11 cellular contexts compared by ENCODE assay signal in genomic region chr4:94410678-94411206, GRCh38. TPM values are rescaled to one million over a fixed set of nuclear protein-coding genes. Genes with fewer than 3 reads are reported as not detected.
DNase-seq lines count a peak whose midpoint lies in the region; ATAC-seq and TF ChIP-seq lines count a peak whose summit lies in the region.
"Had no signal": no experiment of that assay in that cellular context is flagged by ENCODE, and none has a peak within 500 bp of the region (broad histone marks: within the 10 kb centered on the region; RNA-seq: fewer than 3 reads in every experiment).

No MANE protein-coding gene starts in this region.

- H3K4me1 Mint-ChIP-seq in endodermal cell: peaks cover 33% of the 10 kb centered on the region
- H3K4me1 Mint-ChIP-seq in activated T-helper 1 cell treated with anti-CD3 and anti-CD28 coated beads, Interleukin-12 subunit alpha, Interleukin-12 subunit beta, Interleukin-2, Interleukin-4 antibody, amounts not matched to agents 30 ng/mL and 10 ng/mL and 1 ng/mL, durations not matched to agents 14 hours and 24 hours and 36 hours (ENCODE audit: low read depth): no peaks in the 10 kb centered on the region

- DNase-seq in ELF-1 (ENCODE audit: low read depth, low spot score) (peak; percentile 20), heart left ventricle (peak; percentile 54 to 89 (median 71)), sigmoid colon (peak; percentile 91), endodermal cell (no peak)
- no peak for DNase-seq in activated T-helper 1 cell treated with anti-CD3 and anti-CD28 coated beads, Interleukin-12 subunit alpha, Interleukin-12 subunit beta, Interleukin-2, Interleukin-4 antibody, amounts not matched to agents 30 ng/mL and 10 ng/mL and 1 ng/mL, durations not matched to agents 14 hours and 24 hours and 36 hours (ENCODE audit: low spot score)
- DNase-seq: Calu3 had no signal

- 44 to 69% (median 51%) methylated on average over 10 of the region's 10 CpGs for WGBS in heart left ventricle, 4 donors
- WGBS in sigmoid colon, 2 donors: 90 to 94% methylated on average over 10 of the region's 10 CpGs
- 93 to 100% methylated on average over 6 to 10 of the region's 10 CpGs for WGBS in endodermal cell (ENCODE audit: insufficient coverage in 1 of 2, insufficient read length in 1 of 2), 2 experiments

- intact Hi-C loops in heart left ventricle (cut with DNase I): loop anchor here in 5 of 10 donors (1.0 to 5.0 kb wide), 3 partner anchors 32 to 42 kb away; partner anchors contain the start of gene PDLIM5 (in 2 of the 5)
- intact Hi-C loops in sigmoid colon (cut with DNase I): loop anchor here (10.0 kb wide), 1 partner anchor 94 kb away; no protein-coding TSS in a partner anchor
- intact Hi-C loops in activated T-helper 1 cell treated with anti-CD3 and anti-CD28 coated beads, Interleukin-12 subunit alpha, Interleukin-12 subunit beta, Interleukin-2, Interleukin-4 antibody, amounts not matched to agents 30 ng/mL and 10 ng/mL and 1 ng/mL, durations not matched to agents 14 hours and 24 hours and 36 hours (cut with micrococcal nuclease): no loop called here

- H3K4me1 ChIP-seq in heart left ventricle (peaks cover 4 to 66% (median 30%) of the 10 kb centered on the region in 12 donors), sigmoid colon (peaks cover 0 to 58% (median 38%) of the 10 kb centered on the region in 4 donors), endodermal cell (ENCODE audit: control insufficient read depth, insufficient read depth, low read length) (peaks cover 7% of the 10 kb centered on the region)

- H3K4me3 ChIP-seq in heart left ventricle (peak overlapping the region in 1 of 12 donors; percentile 2), sigmoid colon (no peak overlapping the region), endodermal cell (ENCODE audit: low read length) (no peak overlapping the region)

- peak in 1 of 4 donors; percentile 43 for TF ChIP-seq EP300 in sigmoid colon (IDR thresholded peaks at IDR 0.05)

- no peaks in the 10 kb centered on the region for H3K9me3 ChIP-seq in heart left ventricle
- no peaks in the 10 kb centered on the region for H3K9me3 ChIP-seq in sigmoid colon
- peaks cover 3% of the 10 kb centered on the region for H3K9me3 ChIP-seq in endodermal cell (ENCODE audit: control insufficient read depth, low read length)

- no peaks in the 10 kb centered on the region for H3K27me3 ChIP-seq in heart left ventricle
- no peaks in the 10 kb centered on the region for H3K27me3 ChIP-seq in sigmoid colon
- no peaks in the 10 kb centered on the region for H3K27me3 ChIP-seq in endodermal cell (ENCODE audit: control insufficient read depth, insufficient read depth, low read length, poor library complexity, severe bottlenecking)

- no peak overlapping the region for H3K27ac Mint-ChIP-seq in endodermal cell
- no peak overlapping the region for H3K27ac Mint-ChIP-seq in activated T-helper 1 cell treated with anti-CD3 and anti-CD28 coated beads, Interleukin-12 subunit alpha, Interleukin-12 subunit beta, Interleukin-2, Interleukin-4 antibody, amounts not matched to agents 30 ng/mL and 10 ng/mL and 1 ng/mL, durations not matched to agents 14 hours and 24 hours and 36 hours
- H3K27ac Mint-ChIP-seq: activated naive CD8-positive, alpha-beta T cell had no signal

- no peak overlapping the region for H3K9ac ChIP-seq in endodermal cell (ENCODE audit: extremely low read depth, low read length, poor library complexity, severe bottlenecking)
- H3K9ac ChIP-seq: KMS-11 had no signal

- TF ChIP-seq CTCF in VCaP (conservative IDR thresholded peaks at IDR 0.05) (no peak), heart left ventricle (IDR thresholded peaks at IDR 0.05) (no peak), sigmoid colon (IDR thresholded peaks at IDR 0.05) (no peak), endodermal cell (conservative IDR thresholded peaks at IDR 0.05) (no peak)

- H3K4me3 Mint-ChIP-seq in endodermal cell: no peak overlapping the region
- H3K4me3 Mint-ChIP-seq in activated T-helper 1 cell treated with anti-CD3 and anti-CD28 coated beads, Interleukin-12 subunit alpha, Interleukin-12 subunit beta, Interleukin-2, Interleukin-4 antibody, amounts not matched to agents 30 ng/mL and 10 ng/mL and 1 ng/mL, durations not matched to agents 14 hours and 24 hours and 36 hours: no peak overlapping the region
- H3K4me3 Mint-ChIP-seq: activated naive CD8-positive, alpha-beta T cell had no signal

- H3K36me3 Mint-ChIP-seq in endodermal cell (ENCODE audit: low read depth): peaks cover 2% of the 10 kb centered on the region
- H3K36me3 Mint-ChIP-seq in activated T-helper 1 cell treated with anti-CD3 and anti-CD28 coated beads, Interleukin-12 subunit alpha, Interleukin-12 subunit beta, Interleukin-2, Interleukin-4 antibody, amounts not matched to agents 30 ng/mL and 10 ng/mL and 1 ng/mL, durations not matched to agents 14 hours and 24 hours and 36 hours (ENCODE audit: low read depth): no peaks in the 10 kb centered on the region
- H3K36me3 Mint-ChIP-seq: activated naive CD8-positive, alpha-beta T cell had no signal

- H3K27ac ChIP-seq in VCaP (peak overlapping the region; percentile 75), heart left ventricle (peak overlapping the region; percentile 66 to 94 (median 83)), sigmoid colon (peak overlapping the region; percentile 56 to 81 (median 70)), endodermal cell (ENCODE audit: low read depth, low read length) (no peak overlapping the region)
- H3K27ac ChIP-seq: KMS-11 had no signal

- peak; percentile 59 to 86 (median 80) for ATAC-seq in heart left ventricle
- ATAC-seq in HG03108 (IDR thresholded peaks at IDR 0.05; ENCODE audit: unreplicated experiment): no peak
- no peak for ATAC-seq in GM21447 (IDR thresholded peaks at IDR 0.05; ENCODE audit: unreplicated experiment)

- H3K36me3 ChIP-seq in heart left ventricle (no peaks in the 10 kb centered on the region), sigmoid colon (no peaks in the 10 kb centered on the region), endodermal cell (ENCODE audit: control insufficient read depth, insufficient read depth, low read length) (no peaks in the 10 kb centered on the region)

- H3K9me3 Mint-ChIP-seq in endodermal cell: peaks cover 5% of the 10 kb centered on the region
- no peaks in the 10 kb centered on the region for H3K9me3 Mint-ChIP-seq in activated T-helper 1 cell treated with anti-CD3 and anti-CD28 coated beads, Interleukin-12 subunit alpha, Interleukin-12 subunit beta, Interleukin-2, Interleukin-4 antibody, amounts not matched to agents 30 ng/mL and 10 ng/mL and 1 ng/mL, durations not matched to agents 14 hours and 24 hours and 36 hours

- TF ChIP-seq POLR2A in heart left ventricle (IDR thresholded peaks at IDR 0.05): peak in 1 of 2 donors; percentile 37
- TF ChIP-seq POLR2A in sigmoid colon (IDR thresholded peaks at IDR 0.05): no peak

- H3K27me3 Mint-ChIP-seq in endodermal cell (ENCODE audit: insufficient read depth): no peaks in the 10 kb centered on the region
- H3K27me3 Mint-ChIP-seq in activated T-helper 1 cell treated with anti-CD3 and anti-CD28 coated beads, Interleukin-12 subunit alpha, Interleukin-12 subunit beta, Interleukin-2, Interleukin-4 antibody, amounts not matched to agents 30 ng/mL and 10 ng/mL and 1 ng/mL, durations not matched to agents 14 hours and 24 hours and 36 hours (ENCODE audit: insufficient read depth): peaks cover 15% of the 10 kb centered on the region

RNA-seq across cellular contexts. Expression of gene PDLIM5, which starts 41.0 kb away (rescaled TPM):
- total RNA-seq in heart left ventricle (1,000 to 10,000 TPM in 7 of 9 donors, 100 to 1,000 TPM in 2; 814 to 1,378 (median 1,064) TPM), sigmoid colon (100 to 1,000 TPM; 167 to 221 (median 204) TPM), endodermal cell (100 to 1,000 TPM in 1 of 2 donors, 10 to 100 TPM in 1; 91.0 to 149 TPM)
- polyA plus RNA-seq in heart left ventricle (100 to 1,000 TPM; 262 to 648 TPM), sigmoid colon (10 to 100 TPM; 31.2 to 43.0 (median 39.6) TPM)
- polyA plus RNA-seq in endodermal cell (2013, experiment 1 of 2): 59.0 TPM
- polyA plus RNA-seq in endodermal cell (2013, experiment 2 of 2): 48.0 TPM
- 17.8 and 20.6 TPM in 2 replicates for total RNA-seq in activated T-helper 1 cell treated with anti-CD3 and anti-CD28 coated beads, Interleukin-12 subunit alpha, Interleukin-12 subunit beta, Interleukin-2, Interleukin-4 antibody, amounts not matched to agents 30 ng/mL and 10 ng/mL and 1 ng/mL, durations not matched to agents 14 hours and 24 hours and 36 hours

Comparison
In these comparisons a context has a peak if more than half of its experiments do, and no peak if none do; other contexts are left out.
1. DNase-seq: peak in ELF-1 (single experiment), heart left ventricle (5 of 5) and sigmoid colon (single experiment); none in endodermal cell (single experiment) and activated T-helper 1 cell treated with anti-CD3 and anti-CD28 coated beads, Interleukin-12 subunit alpha, Interleukin-12 subunit beta, Interleukin-2, Interleukin-4 antibody, amounts not matched to agents 30 ng/mL and 10 ng/mL and 1 ng/mL, durations not matched to agents 14 hours and 24 hours and 36 hours (single experiment).
2. ATAC-seq: peak in heart left ventricle (4 of 4); none in HG03108 (single experiment) and GM21447 (single experiment).